13 cellular contexts compared by ENCODE assay signal in the genomic region with DNA sequence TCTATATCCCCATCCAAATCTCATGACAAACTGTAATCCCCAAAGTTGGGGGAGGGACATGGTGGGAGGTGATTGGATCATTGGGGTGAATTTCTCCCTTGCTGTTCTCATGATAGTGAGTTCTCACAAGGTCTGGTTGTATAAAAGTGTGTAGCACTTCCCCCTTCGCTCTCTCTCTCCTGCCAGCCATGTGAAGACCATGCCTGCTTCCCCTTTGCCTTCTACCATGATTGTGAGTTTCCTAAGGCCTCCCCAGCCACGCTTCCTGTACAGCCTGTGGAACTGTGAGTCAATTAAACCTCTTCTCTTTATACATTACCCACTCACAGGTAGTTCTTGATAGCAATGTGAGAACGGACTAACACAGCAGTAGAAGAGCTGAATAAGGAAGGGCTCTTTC.
"Had no signal": no experiment of that assay in that cellular context is flagged by ENCODE, and none has a peak within 500 bp of the region (broad histone marks: within the 10 kb centered on the region; RNA-seq: fewer than 3 reads in every experiment).

No MANE protein-coding gene starts in this region.

- H3K27me3 Mint-ChIP-seq: activated naive CD8-positive, alpha-beta T cell; type B pancreatic cell had no signal

- H3K36me3 Mint-ChIP-seq: activated naive CD8-positive, alpha-beta T cell; natural killer cell; stimulated activated effector memory CD8-positive, alpha-beta T cell treated with anti-CD3 and anti-CD28 coated beads, Interleukin-12 subunit alpha, Interleukin-12 subunit beta, amount 100 ng/mL, for 72 hours; T-cell; type B pancreatic cell had no signal

- DNase-seq: activated CD4-positive, alpha-beta T cell treated with anti-CD3 and anti-CD28 coated beads, Interleukin-2, amount 10 ng/mL, durations not matched to agents 24 days and 14 days; effector memory CD4-positive, alpha-beta T cell; left colon; lower lobe of right lung; natural killer cell; sigmoid colon; stimulated activated CD4-positive, alpha-beta T cell treated with anti-CD3 and anti-CD28 coated beads, Interleukin-4, amount 100 ng/mL, for 24 hours; stomach; T-cell had no signal

- H3K27ac Mint-ChIP-seq: activated CD4-positive, alpha-beta T cell treated with anti-CD3 and anti-CD28 coated beads, Interleukin-2, amount 10 ng/mL, durations not matched to agents 24 days and 14 days; activated naive CD8-positive, alpha-beta T cell; dendritic cell treated with granulocyte-macrophage colony-stimulating factor and Interleukin-4, amounts not matched to agents 40 ng/mL and 50 ng/mL, for 4 days; natural killer cell; stimulated activated effector memory CD8-positive, alpha-beta T cell treated with anti-CD3 and anti-CD28 coated beads, Interleukin-12 subunit alpha, Interleukin-12 subunit beta, amount 100 ng/mL, for 72 hours; T-cell; type B pancreatic cell had no signal

- H3K4me3 Mint-ChIP-seq: activated CD4-positive, alpha-beta T cell treated with anti-CD3 and anti-CD28 coated beads, Interleukin-2, amount 10 ng/mL, durations not matched to agents 24 days and 14 days; activated naive CD8-positive, alpha-beta T cell; dendritic cell treated with granulocyte-macrophage colony-stimulating factor and Interleukin-4, amounts not matched to agents 40 ng/mL and 50 ng/mL, for 4 days; natural killer cell; stimulated activated effector memory CD8-positive, alpha-beta T cell treated with anti-CD3 and anti-CD28 coated beads, Interleukin-12 subunit alpha, Interleukin-12 subunit beta, amount 100 ng/mL, for 72 hours; T-cell; type B pancreatic cell had no signal

- H3K4me1 Mint-ChIP-seq: activated CD4-positive, alpha-beta T cell treated with anti-CD3 and anti-CD28 coated beads, Interleukin-2, amount 10 ng/mL, durations not matched to agents 24 days and 14 days; natural killer cell; stimulated activated effector memory CD8-positive, alpha-beta T cell treated with anti-CD3 and anti-CD28 coated beads, Interleukin-12 subunit alpha, Interleukin-12 subunit beta, amount 100 ng/mL, for 72 hours; T-cell had no signal

- ATAC-seq: left colon; lower lobe of right lung; natural killer cell; stimulated activated effector memory CD8-positive, alpha-beta T cell treated with anti-CD3 and anti-CD28 coated beads, Interleukin-12 subunit alpha, Interleukin-12 subunit beta, amount 100 ng/mL, for 72 hours; T-cell had no signal

- H3K9me3 Mint-ChIP-seq: activated CD4-positive, alpha-beta T cell treated with anti-CD3 and anti-CD28 coated beads, Interleukin-2, amount 10 ng/mL, durations not matched to agents 24 days and 14 days; natural killer cell; stimulated activated effector memory CD8-positive, alpha-beta T cell treated with anti-CD3 and anti-CD28 coated beads, Interleukin-12 subunit alpha, Interleukin-12 subunit beta, amount 100 ng/mL, for 72 hours; T-cell; type B pancreatic cell had no signal
